Comparison of ENCODE assay signal across 8 cellular contexts in the genomic region with DNA sequence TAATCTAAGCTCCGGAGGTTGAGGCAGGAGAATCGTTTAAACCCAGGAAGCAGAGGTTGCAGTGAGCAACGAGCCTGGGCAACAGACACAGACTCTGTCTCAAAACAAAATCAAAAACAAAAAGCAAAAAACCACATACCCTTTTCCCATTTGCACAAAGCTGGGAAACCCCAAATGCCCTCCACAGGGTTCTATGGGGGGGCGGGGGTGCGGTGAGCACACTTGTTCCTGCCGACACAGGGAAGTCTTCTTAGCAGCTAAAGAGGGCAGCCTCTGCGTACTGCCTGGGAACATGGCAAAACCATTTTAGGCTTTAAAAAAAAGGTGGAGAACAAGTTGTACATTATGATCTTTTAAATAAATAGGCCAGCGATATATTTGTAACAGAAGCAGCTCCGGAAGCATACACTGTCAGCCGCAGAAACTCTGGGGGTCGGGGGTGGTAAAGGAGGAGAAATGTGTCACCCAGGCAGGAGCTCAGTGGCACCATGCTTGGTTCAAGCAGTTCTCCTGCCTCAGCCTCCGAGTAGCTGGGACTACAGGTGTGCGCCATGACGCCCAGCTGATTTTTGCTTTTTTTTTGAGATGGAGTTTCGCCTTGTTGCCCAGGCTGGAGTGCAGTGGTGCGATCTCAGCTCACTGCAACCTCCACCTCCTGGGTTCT. TPM values are rescaled to one million over a fixed set of nuclear protein-coding genes. Genes with fewer than 3 reads are reported as not detected.
DNase-seq lines count a peak whose midpoint lies in the region; ATAC-seq and TF ChIP-seq lines count a peak whose summit lies in the region.
"Not testable (repeated sequence)": the region's sequence is repeated elsewhere in the genome, so short reads cannot be mapped to it uniquely, and the experiment has no call there.

No MANE protein-coding gene starts in this region.

- TF ChIP-seq EP300 in SK-N-SH (IDR thresholded peaks at IDR 0.05; ENCODE audit: borderline replicate concordance in 1 of 2, low read depth in 1 of 2, low read length in 1 of 2), result not testable (repeated sequence)

- H3K4me2 ChIP-seq in IMR-90 (ENCODE audit: low read depth, low read length) (peak overlapping the region; percentile 51), SK-N-SH (peak overlapping the region; percentile 95; the same call in 1 of the 2 replicates), osteoblast (ENCODE audit: insufficient read depth, low read length) (peak overlapping the region; percentile 28)

- not testable (repeated sequence) for H3K56ac ChIP-seq in IMR-90 (ENCODE audit: extremely low read depth, insufficient read depth, low read length)

- peaks cover 13% of the 10 kb centered on the region for H3K36me3 Mint-ChIP-seq in CD4-positive, alpha-beta T cell (ENCODE audit: low read depth)
- H3K36me3 Mint-ChIP-seq in activated CD8-positive, alpha-beta T cell treated with anti-CD3 and anti-CD28 coated beads for 36 hours (ENCODE audit: low read depth), result peaks cover 64% of the 10 kb centered on the region
- peaks cover 55% of the 10 kb centered on the region for H3K36me3 Mint-ChIP-seq in activated naive CD8-positive, alpha-beta T cell treated with anti-CD3 and anti-CD28 coated beads for 36 hours

- dilution Hi-C loops in IMR-90 (cut with HindIII; ENCODE audit: low sequenced_read_pairs, unreplicated experiment), result not testable (repeated sequence)

- not testable (repeated sequence) for H3K9me2 ChIP-seq in SK-N-SH

- not testable (repeated sequence) for H2BK20ac ChIP-seq in IMR-90 (ENCODE audit: low read depth, low read length)

- not testable (repeated sequence) for H3F3A ChIP-seq in SK-N-SH (replicated peaks; ENCODE audit: insufficient read depth)

- not testable (repeated sequence) for H3K9me3 ChIP-seq in CD4-positive, alpha-beta T cell (ENCODE audit: control insufficient read depth, low read length); IMR-90 (ENCODE audit: control insufficient read depth, insufficient read depth, low read length); SK-N-SH; esophagus squamous epithelium; osteoblast (ENCODE audit: low read depth, low read length)

- H3K9ac ChIP-seq in IMR-90 (ENCODE audit: low read depth, low read length); SK-N-SH: not testable (repeated sequence)

- H3K27ac ChIP-seq in CD4-positive, alpha-beta T cell (ENCODE audit: low read depth, low read length); IMR-90 (ENCODE audit: insufficient read depth, low read length); SK-N-SH (ENCODE audit: low read depth in 2 of 2, low read length in 1 of 2): not testable (repeated sequence)
- peak overlapping the region; percentile 58 to 85 (median 77) for H3K27ac ChIP-seq in esophagus squamous epithelium
- H3K27ac ChIP-seq in osteoblast (ENCODE audit: low read depth, low read length), result peak overlapping the region; percentile 23

- not testable (repeated sequence) for H4K8ac ChIP-seq in IMR-90 (ENCODE audit: low read depth in 2 of 2, low read length in 2 of 2)

- peaks cover 21% of the 10 kb centered on the region for H3K4me1 ChIP-seq in IMR-90 (ENCODE audit: control insufficient read depth, insufficient read depth, low read length)
- peaks cover 8 to 22% of the 10 kb centered on the region in 2 experiments; a peak in 2 of 4 replicates for H3K4me1 ChIP-seq in SK-N-SH (ENCODE audit: control insufficient read depth in 1 of 2, insufficient read depth in 2 of 2, low read depth in 1 of 2, low read length in 1 of 2)
- peaks cover 24 to 100% (median 30%) of the 10 kb centered on the region in 3 donors for H3K4me1 ChIP-seq in esophagus squamous epithelium
- H3K4me1 ChIP-seq in osteoblast (ENCODE audit: insufficient read depth, low read length), result peaks cover 41% of the 10 kb centered on the region

- not testable (repeated sequence) for H2BK5ac ChIP-seq in IMR-90 (ENCODE audit: low read depth, low read length, poor library complexity, severe bottlenecking)

- in situ Hi-C loops in IMR-90 (cut with MboI; ENCODE audit: low sequenced_read_pairs), result not testable (repeated sequence)

- H3K23ac ChIP-seq in IMR-90 (ENCODE audit: low read depth, low read length), result not testable (repeated sequence)

- H3K18ac ChIP-seq in IMR-90 (ENCODE audit: low read depth, low read length), result not testable (repeated sequence)

- H3K79me2 ChIP-seq in SK-N-SH (ENCODE audit: insufficient read depth), result peaks cover 49% of the 10 kb centered on the region
- peaks cover 76% of the 10 kb centered on the region for H3K79me2 ChIP-seq in osteoblast (ENCODE audit: insufficient read depth, low read length)

- not testable (repeated sequence) for H3K4ac ChIP-seq in IMR-90 (ENCODE audit: low read depth, low read length)

- H3K14ac ChIP-seq in IMR-90 (replicated peaks; ENCODE audit: low read depth, low read length), result not testable (repeated sequence)

- not testable (repeated sequence) for H2BK15ac ChIP-seq in IMR-90 (ENCODE audit: low read depth, low read length)

- H2AFZ ChIP-seq in IMR-90 (replicated peaks; ENCODE audit: low read length, poor library complexity); SK-N-SH (ENCODE audit: low read depth); osteoblast (ENCODE audit: low read length): not testable (repeated sequence)

- H4K5ac ChIP-seq in IMR-90 (ENCODE audit: low read depth, low read length), result not testable (repeated sequence)

- peak overlapping the region; percentile 93 for H3K4me3 Mint-ChIP-seq in CD4-positive, alpha-beta T cell
- peak overlapping the region; percentile 100 for H3K4me3 Mint-ChIP-seq in activated CD8-positive, alpha-beta T cell treated with anti-CD3 and anti-CD28 coated beads for 36 hours
- H3K4me3 Mint-ChIP-seq in activated naive CD8-positive, alpha-beta T cell treated with anti-CD3 and anti-CD28 coated beads for 36 hours, result peak overlapping the region; percentile 92

- H3K27ac Mint-ChIP-seq in CD4-positive, alpha-beta T cell, result peak overlapping the region; percentile 89
- H3K27ac Mint-ChIP-seq in activated CD8-positive, alpha-beta T cell treated with anti-CD3 and anti-CD28 coated beads for 36 hours, result peak overlapping the region; percentile 100
- peak overlapping the region; percentile 98 for H3K27ac Mint-ChIP-seq in activated naive CD8-positive, alpha-beta T cell treated with anti-CD3 and anti-CD28 coated beads for 36 hours

- H3K27me3 ChIP-seq in CD4-positive, alpha-beta T cell (ENCODE audit: control insufficient read depth, insufficient read depth, low read length); IMR-90 (ENCODE audit: control insufficient read depth, insufficient read depth, low read length); SK-N-SH (ENCODE audit: insufficient read depth); esophagus squamous epithelium; osteoblast (ENCODE audit: insufficient read depth, low read length): not testable (repeated sequence)

- not testable (repeated sequence) for TF ChIP-seq CTCF in CD4-positive, alpha-beta T cell (IDR thresholded peaks at IDR 0.05); IMR-90 (conservative IDR thresholded peaks at IDR 0.05; ENCODE audit: low read depth, low read length); SK-N-SH (IDR thresholded peaks at IDR 0.05); activated CD8-positive, alpha-beta T cell treated with anti-CD3 and anti-CD28 coated beads for 36 hours (IDR thresholded peaks at IDR 0.05); esophagus squamous epithelium (IDR thresholded peaks at IDR 0.05); osteoblast (IDR thresholded peaks at IDR 0.05; ENCODE audit: extremely low read depth, low read depth, low read length)

- H2AK5ac ChIP-seq in IMR-90 (ENCODE audit: low read depth, low read length), result not testable (repeated sequence)

- peaks cover 42% of the 10 kb centered on the region for H3K4me1 Mint-ChIP-seq in CD4-positive, alpha-beta T cell (ENCODE audit: low read depth)
- H3K4me1 Mint-ChIP-seq in activated CD8-positive, alpha-beta T cell treated with anti-CD3 and anti-CD28 coated beads for 36 hours (ENCODE audit: low read depth), result peaks cover 48% of the 10 kb centered on the region
- H3K4me1 Mint-ChIP-seq in activated naive CD8-positive, alpha-beta T cell treated with anti-CD3 and anti-CD28 coated beads for 36 hours, result peaks cover 46% of the 10 kb centered on the region

- not testable (repeated sequence) for H2AK9ac ChIP-seq in IMR-90 (replicated peaks; ENCODE audit: low read depth, low read length, poor library complexity)

- not testable (repeated sequence) for H3K27me3 Mint-ChIP-seq in CD4-positive, alpha-beta T cell; activated CD8-positive, alpha-beta T cell treated with anti-CD3 and anti-CD28 coated beads for 36 hours; activated naive CD8-positive, alpha-beta T cell treated with anti-CD3 and anti-CD28 coated beads for 36 hours

- H3K9me3 Mint-ChIP-seq in CD4-positive, alpha-beta T cell; activated CD8-positive, alpha-beta T cell treated with anti-CD3 and anti-CD28 coated beads for 36 hours; activated naive CD8-positive, alpha-beta T cell treated with anti-CD3 and anti-CD28 coated beads for 36 hours: not testable (repeated sequence)

- H3K4me3 ChIP-seq in IMR-90 (ENCODE audit: insufficient read depth, low read depth, low read length); SK-N-SH (ENCODE audit: low read depth in 2 of 2, low read length in 1 of 2): not testable (repeated sequence)
- H3K4me3 ChIP-seq in esophagus squamous epithelium (peak overlapping the region; percentile 37 to 76 (median 59)), osteoblast (ENCODE audit: insufficient read depth, low read length) (peak overlapping the region; percentile 35)

- intact Hi-C loops in CD4-positive, alpha-beta T cell (cut with DNase I, micrococcal nuclease), result loop anchor here in 1 of 2 experiments (10.0 kb wide), 1 partner anchor 481 kb away; the partner anchor contains the start of gene FBXO31
- intact Hi-C loops in IMR-90 (cut with micrococcal nuclease); activated CD8-positive, alpha-beta T cell treated with anti-CD3 and anti-CD28 coated beads for 36 hours (cut with micrococcal nuclease); esophagus squamous epithelium (cut with DNase I): not testable (repeated sequence)

- H3K79me1 ChIP-seq in IMR-90 (ENCODE audit: low read depth in 1 of 2, low read length in 2 of 2), result peaks cover 0 to 63% of the 10 kb centered on the region in 2 experiments; a peak in 3 of 4 replicates

- not testable (repeated sequence) for H4K91ac ChIP-seq in IMR-90 (ENCODE audit: insufficient read depth, low read depth, low read length)

- POLR2A ChIA-PET in CD4-positive, alpha-beta T cell (lab: Charles Lee), result interaction anchor here (0.8 to 6.3 kb wide), 4 partner anchors 10 to 230 kb away, joined by 3 to 40 read pairs (median 5); partner anchors contain the start of gene KLHDC4
- POLR2A ChIA-PET in IMR-90 (lab: Charles Lee; ENCODE audit: unreplicated experiment), result not testable (repeated sequence)
- POLR2A ChIA-PET in SK-N-SH (lab: Yijun Ruan, JAX), result interaction anchor here (0.5 to 0.9 kb wide), 2 partner anchors 13 to 59 kb away, joined by 3 read pairs; no protein-coding TSS in a partner anchor
- POLR2A ChIA-PET in activated CD8-positive, alpha-beta T cell treated with anti-CD3 and anti-CD28 coated beads for 36 hours (lab: Charles Lee), result interaction anchor here (1.1 to 8.5 kb wide), 10 partner anchors 9 to 86 kb away, joined by 3 to 106 read pairs (median 8); no protein-coding TSS in a partner anchor

- peak; percentile 5 for ATAC-seq in CD4-positive, alpha-beta T cell (ENCODE audit: poor library complexity)
- ATAC-seq in IMR-90 (ENCODE audit: low read depth), result not testable (repeated sequence)
- peak; percentile 7 for ATAC-seq in activated CD8-positive, alpha-beta T cell treated with anti-CD3 and anti-CD28 coated beads for 36 hours
- peak; percentile 5 for ATAC-seq in stimulated activated naive CD8-positive, alpha-beta T cell treated with anti-CD3 and anti-CD28 coated beads, Interleukin-15, Interleukin-2, amounts not matched to agents 100 U/mL and 50 U/mL, for 24 hours

- TF ChIP-seq RAD21 in IMR-90 (IDR thresholded peaks at IDR 0.05; ENCODE audit: low read length); SK-N-SH (IDR thresholded peaks at IDR 0.05; ENCODE audit: low read length): not testable (repeated sequence)

- TF ChIP-seq POLR2A in IMR-90 (IDR thresholded peaks at IDR 0.05; ENCODE audit: low read depth, low read length); esophagus squamous epithelium (IDR thresholded peaks at IDR 0.05): not testable (repeated sequence)

- peak in 5 of 10 experiments; percentile 23 to 56 (median 52) for DNase-seq in CD4-positive, alpha-beta T cell
- not testable (repeated sequence) for DNase-seq in IMR-90; SK-N-SH; esophagus squamous epithelium (lab: John Stamatoyannopoulos, UW); osteoblast (ENCODE audit: insufficient read length, low spot score, missing footprints)
- DNase-seq in activated CD8-positive, alpha-beta T cell treated with anti-CD3 and anti-CD28 coated beads for 36 hours, result peak; percentile 77
- peak; percentile 41 for DNase-seq in activated naive CD8-positive, alpha-beta T cell treated with anti-CD3 and anti-CD28 coated beads for 36 hours
- DNase-seq in stimulated activated naive CD8-positive, alpha-beta T cell treated with anti-CD3 and anti-CD28 coated beads, Interleukin-15, Interleukin-2, amounts not matched to agents 100 U/mL and 50 U/mL, for 24 hours, result peak; percentile 53

- 93% methylated on average over 3 of the region's 16 CpGs; no CpG with 5 or more reads in 1 of the 2 experiments for WGBS in IMR-90 (ENCODE audit: extremely low coverage in 2 of 2, insufficient read length in 1 of 2), 2 experiments
- WGBS in SK-N-SH (ENCODE audit: low lambda C conversion rate), result 78% methylated on average over 16 of the region's 16 CpGs
- WGBS in esophagus squamous epithelium, 2 donors, result 38% methylated on average over 10 to 16 of the region's 16 CpGs

- H3K36me3 ChIP-seq in IMR-90 (ENCODE audit: control insufficient read depth, insufficient read depth, low read length) (peaks cover 20% of the 10 kb centered on the region), osteoblast (ENCODE audit: insufficient read depth, low read length) (peaks cover 26% of the 10 kb centered on the region)
- not testable (repeated sequence) for H3K36me3 ChIP-seq in SK-N-SH (replicated peaks in 1 of 2; ENCODE audit: control insufficient read depth in 1 of 2, insufficient read depth in 2 of 2, low read length in 1 of 2); esophagus squamous epithelium

- peaks cover 17% of the 10 kb centered on the region for H3K9me1 ChIP-seq in IMR-90 (ENCODE audit: insufficient read depth, low read length)

- H2BK120ac ChIP-seq in IMR-90 (ENCODE audit: low read depth, low read length), result not testable (repeated sequence)

- H4K20me1 ChIP-seq in IMR-90 (ENCODE audit: insufficient read depth, low read length), result peaks cover 77% of the 10 kb centered on the region
- H4K20me1 ChIP-seq in SK-N-SH (ENCODE audit: insufficient read depth), result peaks cover 51% of the 10 kb centered on the region
- H4K20me1 ChIP-seq in osteoblast (ENCODE audit: insufficient read depth, low read length), result peaks cover 56% of the 10 kb centered on the region

- CTCF ChIA-PET in CD4-positive, alpha-beta T cell (lab: Charles Lee), result interaction anchor here (1.4 to 4.9 kb wide), 3 partner anchors 16 to 97 kb away, joined by 4 to 32 read pairs (median 10); no protein-coding TSS in a partner anchor
- CTCF ChIA-PET in IMR-90 (lab: Yijun Ruan, JAX), result interaction anchor here (1.1 kb wide), 1 partner anchor 16 kb away, joined by 3 read pairs; no protein-coding TSS in a partner anchor
- CTCF ChIA-PET in SK-N-SH (lab: Yijun Ruan, JAX), result interaction anchor here (0.6 to 12.8 kb wide), 4 partner anchors 17 to 96 kb away, joined by 3 to 207 read pairs (median 12); no protein-coding TSS in a partner anchor
- CTCF ChIA-PET in activated CD8-positive, alpha-beta T cell treated with anti-CD3 and anti-CD28 coated beads for 36 hours (lab: Charles Lee), result interaction anchor here (0.7 to 13.0 kb wide), 6 partner anchors 9 to 230 kb away, joined by 3 to 305 read pairs (median 6); no protein-coding TSS in a partner anchor

- BruUV-seq in IMR-90 (replicated peaks; lab: Mats Ljungman, UMichigan), result not testable (repeated sequence)

RNA-seq across cellular contexts. Expression of gene SLC7A5, which starts 3.3 kb away (rescaled TPM):
- total RNA-seq in CD4-positive, alpha-beta T cell, result 10 to 100 TPM; 80.3 to 85.3 TPM
- total RNA-seq in IMR-90 (2012; rRNA removed) (11.3 and 13.6 TPM in 2 replicates), esophagus squamous epithelium (100 to 1,000 TPM in 3 of 4 donors, 10 to 100 TPM in 1; 75.3 to 179 (median 145) TPM), osteoblast (60.4 and 90.8 TPM in 2 replicates)
- polyA plus RNA-seq in IMR-90 (2012; rRNA removed) (87.9 and 101 TPM in 2 replicates), SK-N-SH (2012; rRNA removed) (7.7 and 15.1 TPM in 2 replicates)
- polyA plus RNA-seq in IMR-90 (2012; cell fraction: cytosol; rRNA removed), result 70.4 and 146 TPM in 2 replicates
- 88.7 and 147 TPM in 2 replicates for polyA plus RNA-seq in IMR-90 (2012; cell fraction: nucleus; rRNA removed; ENCODE audit: low replicate concordance)
- polyA plus RNA-seq in SK-N-SH (2012; cell fraction: cytosol; rRNA removed), result 9.3 and 12.5 TPM in 2 replicates
- 16.9 and 26.8 TPM in 2 replicates for polyA plus RNA-seq in SK-N-SH (2012; cell fraction: nucleus; rRNA removed)
- total RNA-seq in activated CD8-positive, alpha-beta T cell treated with anti-CD3 and anti-CD28 coated beads for 36 hours, result 100 to 1,000 TPM; 230 to 236 TPM
- 100 to 1,000 TPM; 298 to 301 TPM for total RNA-seq in activated naive CD8-positive, alpha-beta T cell treated with anti-CD3 and anti-CD28 coated beads for 36 hours

Comparison
In these comparisons a context has a peak if more than half of its experiments do, and no peak if none do; other contexts are left out.
1. H3K4me2 ChIP-seq: peak in every context shown above with its lines; median percentile 95 in SK-N-SH; 51 in IMR-90; 28 in osteoblast.